ENCODE assay signal across 9 cellular contexts in genomic region chrX:103157511-103158316, GRCh38. TPM values are rescaled to one million over a fixed set of nuclear protein-coding genes. Genes with fewer than 3 reads are reported as not detected.
DNase-seq lines count a peak whose midpoint lies in the region; ATAC-seq and TF ChIP-seq lines count a peak whose summit lies in the region.
"Had no signal": no experiment of that assay in that cellular context is flagged by ENCODE, and none has a peak within 500 bp of the region (broad histone marks: within the 10 kb centered on the region; RNA-seq: fewer than 3 reads in every experiment).

No MANE protein-coding gene starts in this region.

- TF ChIP-seq POLR2A in uterus (IDR thresholded peaks at IDR 0.05), result no peak

- in situ Hi-C loops in GM13976 (cut with MboI; ENCODE audit: low sequenced_read_pairs, unreplicated experiment), result loop anchor here (25.0 kb wide), 1 partner anchor 195 kb away; no protein-coding TSS in a partner anchor

- H3K27ac ChIP-seq in uterus, result no peak overlapping the region

- intact Hi-C loops in activated CD8-positive, alpha-beta T cell treated with anti-CD3 and anti-CD28 coated beads for 36 hours (cut with micrococcal nuclease), result loop anchor here (5.0 kb wide), 1 partner anchor 205 kb away; no protein-coding TSS in a partner anchor
- intact Hi-C loops in uterus (cut with DNase I; ENCODE audit: low total_unique reads), result no loop called here

- TF ChIP-seq CTCF in GM13976 (IDR thresholded peaks at IDR 0.05; ENCODE audit: borderline replicate concordance, control extremely low read depth, extremely low read depth, insufficient read depth, missing control alignments) (peak; percentile 49), uterus (IDR thresholded peaks at IDR 0.05) (peak; percentile 22 to 40 (median 32))
- peak; percentile 51 for TF ChIP-seq CTCF in activated CD8-positive, alpha-beta T cell treated with anti-CD3 and anti-CD28 coated beads for 36 hours (IDR thresholded peaks at IDR 0.05)

- H3K36me3 ChIP-seq in uterus, result no peaks in the 10 kb centered on the region

- H3K27me3 Mint-ChIP-seq in activated CD8-positive, alpha-beta T cell treated with anti-CD3 and anti-CD28 coated beads for 36 hours, result no peaks in the 10 kb centered on the region

- DNase-seq in COLO668 (lab: John Stamatoyannopoulos, UW; ENCODE audit: unreplicated experiment) (peak; percentile 1), GM13976 (ENCODE audit: low spot score) (peak; percentile 43), MV-4-11 (lab: John Stamatoyannopoulos, UW) (peak; percentile 34), inferior parietal cortex (ENCODE audit: extremely low spot score) (peak; percentile 75), uterus (no peak)
- DNase-seq in activated CD8-positive, alpha-beta T cell treated with anti-CD3 and anti-CD28 coated beads for 36 hours, result peak; percentile 19

- no peaks in the 10 kb centered on the region for H3K9me3 Mint-ChIP-seq in activated CD8-positive, alpha-beta T cell treated with anti-CD3 and anti-CD28 coated beads for 36 hours
- H3K9me3 Mint-ChIP-seq: T-cell had no signal

- H3K4me1 ChIP-seq in uterus, result no peaks in the 10 kb centered on the region

- no peaks in the 10 kb centered on the region for H3K27me3 ChIP-seq in uterus

- no peak overlapping the region for H3K4me3 ChIP-seq in uterus

- ATAC-seq in activated CD8-positive, alpha-beta T cell treated with anti-CD3 and anti-CD28 coated beads for 36 hours, result peak; percentile 60
- ATAC-seq in activated CD4-positive, CD25-positive, alpha-beta regulatory T cell treated with anti-CD3 and anti-CD28 coated beads, Interleukin-2, amount 50 U/mL, for 24 hours, result no peak
- no peak for ATAC-seq in GM19328 (IDR thresholded peaks at IDR 0.05; ENCODE audit: unreplicated experiment)
- ATAC-seq: T-cell had no signal

- CTCF ChIA-PET in activated CD8-positive, alpha-beta T cell treated with anti-CD3 and anti-CD28 coated beads for 36 hours (lab: Charles Lee), result interaction anchor here (1.2 to 1.6 kb wide), 2 partner anchors 13 to 207 kb away, joined by 3 to 5 read pairs; no protein-coding TSS in a partner anchor

- no peak overlapping the region for H3K4me3 Mint-ChIP-seq in activated CD8-positive, alpha-beta T cell treated with anti-CD3 and anti-CD28 coated beads for 36 hours
- H3K4me3 Mint-ChIP-seq: T-cell had no signal

- H3K4me1 Mint-ChIP-seq in activated CD8-positive, alpha-beta T cell treated with anti-CD3 and anti-CD28 coated beads for 36 hours (ENCODE audit: low read depth), result no peaks in the 10 kb centered on the region

- POLR2A ChIA-PET in activated CD8-positive, alpha-beta T cell treated with anti-CD3 and anti-CD28 coated beads for 36 hours (lab: Charles Lee), result no interaction called here

- H3K9me3 ChIP-seq in uterus, result no peaks in the 10 kb centered on the region

- H3K27ac Mint-ChIP-seq in activated CD8-positive, alpha-beta T cell treated with anti-CD3 and anti-CD28 coated beads for 36 hours, result no peak overlapping the region
- H3K27ac Mint-ChIP-seq: T-cell had no signal

- H3K36me3 Mint-ChIP-seq in activated CD8-positive, alpha-beta T cell treated with anti-CD3 and anti-CD28 coated beads for 36 hours (ENCODE audit: low read depth), result no peaks in the 10 kb centered on the region
- H3K36me3 Mint-ChIP-seq: T-cell had no signal

RNA-seq across cellular contexts. Expression of gene BEX4, which starts 57.2 kb away (rescaled TPM):
- 10 to 100 TPM in 1 of 2 experiments, 1 to 10 TPM in 1; 9.7 to 13.1 TPM for total RNA-seq in activated CD8-positive, alpha-beta T cell treated with anti-CD3 and anti-CD28 coated beads for 36 hours
- 10 to 100 TPM; 34.4 to 80.4 (median 49.1) TPM for total RNA-seq in uterus

Comparison
In these comparisons a context has a peak if more than half of its experiments do, and no peak if none do; other contexts are left out.
1. DNase-seq: peak in COLO668 (single experiment), GM13976 (single experiment), MV-4-11 (single experiment), activated CD8-positive, alpha-beta T cell treated with anti-CD3 and anti-CD28 coated beads for 36 hours (single experiment) and inferior parietal cortex (single experiment); none in uterus (0 of 2).
2. Peak in every context shown above with its lines, with median percentiles within 50 percentile points of each other: CTCF ChIP-seq.